In genomic region chr3:194194051-194194756, GRCh38 we compare ENCODE assay signal across 18 cellular contexts. TPM values are rescaled to one million over a fixed set of nuclear protein-coding genes. Genes with fewer than 3 reads are reported as not detected.
DNase-seq lines count a peak whose midpoint lies in the region; ATAC-seq and TF ChIP-seq lines count a peak whose summit lies in the region.
"Had no signal": no experiment of that assay in that cellular context is flagged by ENCODE, and none has a peak within 500 bp of the region (broad histone marks: within the 10 kb centered on the region; RNA-seq: fewer than 3 reads in every experiment).

No MANE protein-coding gene starts in this region.

- H3K9me3 ChIP-seq in tibial artery: no peaks in the 10 kb centered on the region
- H3K9me3 ChIP-seq: esophagus muscularis mucosa had no signal

- peaks cover 17% of the 10 kb centered on the region for H3K4me1 Mint-ChIP-seq in activated CD4-positive, alpha-beta T cell treated with anti-CD3 and anti-CD28 coated beads, Interleukin-2, amount 10 ng/mL, durations not matched to agents 7 days and 5 days
- peaks cover 41% of the 10 kb centered on the region for H3K4me1 Mint-ChIP-seq in activated T-helper 1 cell treated with anti-CD3 and anti-CD28 coated beads, Interleukin-12 subunit alpha, Interleukin-12 subunit beta, Interleukin-2, Interleukin-4 antibody, amounts not matched to agents 30 ng/mL and 10 ng/mL and 1 ng/mL, durations not matched to agents 14 hours and 24 hours and 36 hours (ENCODE audit: low read depth)
- H3K4me1 Mint-ChIP-seq in stimulated activated memory B cell treated with anti-CD40 and anti-IgM and Interleukin-4, amounts not matched to agents 10 μg/mL and 1 μg/mL and 100 μg/mL, for 72 hours: peaks cover 25% of the 10 kb centered on the region

- H3K36me3 Mint-ChIP-seq in activated CD4-positive, alpha-beta T cell treated with anti-CD3 and anti-CD28 coated beads, Interleukin-2, amount 10 ng/mL, durations not matched to agents 7 days and 5 days (ENCODE audit: low read depth): no peaks in the 10 kb centered on the region
- peaks cover 12% of the 10 kb centered on the region for H3K36me3 Mint-ChIP-seq in activated T-helper 1 cell treated with anti-CD3 and anti-CD28 coated beads, Interleukin-12 subunit alpha, Interleukin-12 subunit beta, Interleukin-2, Interleukin-4 antibody, amounts not matched to agents 30 ng/mL and 10 ng/mL and 1 ng/mL, durations not matched to agents 14 hours and 24 hours and 36 hours (ENCODE audit: low read depth)
- no peaks in the 10 kb centered on the region for H3K36me3 Mint-ChIP-seq in stimulated activated memory B cell treated with anti-CD40 and anti-IgM and Interleukin-4, amounts not matched to agents 10 μg/mL and 1 μg/mL and 100 μg/mL, for 72 hours
- H3K36me3 Mint-ChIP-seq: activated naive CD4-positive, alpha-beta T cell treated with anti-CD3 and anti-CD28 coated beads, Interleukin-2, amount 50 U/mL, for 72 hours had no signal

- peak; percentile 15 for DNase-seq in activated CD4-positive, alpha-beta T cell treated with anti-CD3 and anti-CD28 coated beads, Interleukin-2, amount 10 ng/mL, durations not matched to agents 7 days and 5 days
- DNase-seq in activated CD4-positive, alpha-beta T cell treated with anti-CD3 and anti-CD28 coated beads for 48 hours: no peak
- DNase-seq in activated T-helper 1 cell treated with anti-CD3 and anti-CD28 coated beads, Interleukin-12 subunit alpha, Interleukin-12 subunit beta, Interleukin-2, Interleukin-4 antibody, amounts not matched to agents 30 ng/mL and 10 ng/mL and 1 ng/mL, durations not matched to agents 14 hours and 24 hours and 36 hours (ENCODE audit: low spot score): peak; percentile 15
- no peak for DNase-seq in tibial artery
- DNase-seq: activated CD4-positive, alpha-beta T cell treated with anti-CD3 and anti-CD28 coated beads, Interleukin-2, amount 50 U/mL, for 4 hours; DMS 273 treated with DMSO at 0.1 percent for 48 hours; H9; hypothalamus; NCI-H146; NCI-H748 treated with DMSO at 0.1 percent for 48 hours; spleen had no signal

- CTCF ChIA-PET in activated CD4-positive, alpha-beta T cell treated with anti-CD3 and anti-CD28 coated beads, Interleukin-2, amount 10 ng/mL, durations not matched to agents 7 days and 5 days (lab: Charles Lee): no interaction called here

- ATAC-seq in HG03432 (IDR thresholded peaks at IDR 0.05; ENCODE audit: unreplicated experiment) (peak; percentile 67), GM21529 (IDR thresholded peaks at IDR 0.05; ENCODE audit: unreplicated experiment) (no peak), SK-N-SH treated with all-trans-retinoic acid at 6 μM for 48 hours (no peak)
- peak; percentile 87 for ATAC-seq in stimulated activated memory B cell treated with anti-CD40 and anti-IgM and Interleukin-4, amounts not matched to agents 10 μg/mL and 1 μg/mL and 100 μg/mL, for 72 hours

- peaks cover 2% of the 10 kb centered on the region for H3K9me3 Mint-ChIP-seq in activated CD4-positive, alpha-beta T cell treated with anti-CD3 and anti-CD28 coated beads, Interleukin-2, amount 10 ng/mL, durations not matched to agents 7 days and 5 days
- peaks cover 10% of the 10 kb centered on the region for H3K9me3 Mint-ChIP-seq in activated T-helper 1 cell treated with anti-CD3 and anti-CD28 coated beads, Interleukin-12 subunit alpha, Interleukin-12 subunit beta, Interleukin-2, Interleukin-4 antibody, amounts not matched to agents 30 ng/mL and 10 ng/mL and 1 ng/mL, durations not matched to agents 14 hours and 24 hours and 36 hours
- no peaks in the 10 kb centered on the region for H3K9me3 Mint-ChIP-seq in stimulated activated memory B cell treated with anti-CD40 and anti-IgM and Interleukin-4, amounts not matched to agents 10 μg/mL and 1 μg/mL and 100 μg/mL, for 72 hours
- H3K9me3 Mint-ChIP-seq: H9 had no signal

- peaks cover 11% of the 10 kb centered on the region for H3K27me3 Mint-ChIP-seq in activated CD4-positive, alpha-beta T cell treated with anti-CD3 and anti-CD28 coated beads, Interleukin-2, amount 10 ng/mL, durations not matched to agents 7 days and 5 days
- peaks cover 3% of the 10 kb centered on the region for H3K27me3 Mint-ChIP-seq in activated T-helper 1 cell treated with anti-CD3 and anti-CD28 coated beads, Interleukin-12 subunit alpha, Interleukin-12 subunit beta, Interleukin-2, Interleukin-4 antibody, amounts not matched to agents 30 ng/mL and 10 ng/mL and 1 ng/mL, durations not matched to agents 14 hours and 24 hours and 36 hours (ENCODE audit: insufficient read depth)
- no peaks in the 10 kb centered on the region for H3K27me3 Mint-ChIP-seq in stimulated activated memory B cell treated with anti-CD40 and anti-IgM and Interleukin-4, amounts not matched to agents 10 μg/mL and 1 μg/mL and 100 μg/mL, for 72 hours

- H3K27me3 ChIP-seq in tibial artery: peaks cover 0 to 12% of the 10 kb centered on the region in 2 donors
- H3K27me3 ChIP-seq: esophagus muscularis mucosa had no signal

- no peak overlapping the region for H3K4me3 ChIP-seq in tibial artery
- H3K4me3 ChIP-seq: esophagus muscularis mucosa, SK-N-MC, spleen had no signal

- intact Hi-C loops in activated T-helper 1 cell treated with anti-CD3 and anti-CD28 coated beads, Interleukin-12 subunit alpha, Interleukin-12 subunit beta, Interleukin-2, Interleukin-4 antibody, amounts not matched to agents 30 ng/mL and 10 ng/mL and 1 ng/mL, durations not matched to agents 14 hours and 24 hours and 36 hours (cut with micrococcal nuclease): no loop called here
- intact Hi-C loops in tibial artery (cut with DNase I; ENCODE audit: low total_unique reads): no loop called here

- TF ChIP-seq CTCF in tibial artery (IDR thresholded peaks at IDR 0.05): no peak

- H3K36me3 ChIP-seq in tibial artery: no peaks in the 10 kb centered on the region
- H3K36me3 ChIP-seq: esophagus muscularis mucosa, spleen had no signal

- no peak overlapping the region for H3K4me3 Mint-ChIP-seq in activated CD4-positive, alpha-beta T cell treated with anti-CD3 and anti-CD28 coated beads, Interleukin-2, amount 10 ng/mL, durations not matched to agents 7 days and 5 days
- peak overlapping the region; percentile 20 for H3K4me3 Mint-ChIP-seq in activated T-helper 1 cell treated with anti-CD3 and anti-CD28 coated beads, Interleukin-12 subunit alpha, Interleukin-12 subunit beta, Interleukin-2, Interleukin-4 antibody, amounts not matched to agents 30 ng/mL and 10 ng/mL and 1 ng/mL, durations not matched to agents 14 hours and 24 hours and 36 hours
- peak overlapping the region; percentile 49 for H3K4me3 Mint-ChIP-seq in stimulated activated memory B cell treated with anti-CD40 and anti-IgM and Interleukin-4, amounts not matched to agents 10 μg/mL and 1 μg/mL and 100 μg/mL, for 72 hours
- H3K4me3 Mint-ChIP-seq: H9 had no signal

- POLR2A ChIA-PET in activated CD4-positive, alpha-beta T cell treated with anti-CD3 and anti-CD28 coated beads, Interleukin-2, amount 10 ng/mL, durations not matched to agents 7 days and 5 days (lab: Charles Lee): no interaction called here

- H3K27ac ChIP-seq in tibial artery: no peak overlapping the region
- H3K27ac ChIP-seq: esophagus muscularis mucosa, SK-N-MC, spleen had no signal

- H3K4me1 ChIP-seq in tibial artery: peaks cover 0 to 5% (median 0%) of the 10 kb centered on the region in 4 donors

- H3K27ac Mint-ChIP-seq in activated CD4-positive, alpha-beta T cell treated with anti-CD3 and anti-CD28 coated beads, Interleukin-2, amount 10 ng/mL, durations not matched to agents 7 days and 5 days: no peak overlapping the region
- H3K27ac Mint-ChIP-seq in activated T-helper 1 cell treated with anti-CD3 and anti-CD28 coated beads, Interleukin-12 subunit alpha, Interleukin-12 subunit beta, Interleukin-2, Interleukin-4 antibody, amounts not matched to agents 30 ng/mL and 10 ng/mL and 1 ng/mL, durations not matched to agents 14 hours and 24 hours and 36 hours: peak overlapping the region; percentile 70
- H3K27ac Mint-ChIP-seq in stimulated activated memory B cell treated with anti-CD40 and anti-IgM and Interleukin-4, amounts not matched to agents 10 μg/mL and 1 μg/mL and 100 μg/mL, for 72 hours: peak overlapping the region; percentile 64
- H3K27ac Mint-ChIP-seq: H9 had no signal

TF ChIP-seq in SK-N-SH treated with all-trans-retinoic acid at 6 μM for 48 hours, 23 proteins besides CTCF, POLR2A, EP300 and RAD21 (continues in another document):
- TF ChIP-seq PATZ1 (CRISPR knock-in tag; IDR thresholded peaks at IDR 0.05; ENCODE audit: borderline replicate concordance) (no peak), ARNTL (CRISPR knock-in tag; IDR thresholded peaks at IDR 0.05; ENCODE audit: borderline replicate concordance, low read depth) (no peak), ZNF70 (CRISPR knock-in tag; IDR thresholded peaks at IDR 0.05) (no peak), SNAI2 (CRISPR knock-in tag; IDR thresholded peaks at IDR 0.05) (no peak)
- TF ChIP-seq, protein P1, sequence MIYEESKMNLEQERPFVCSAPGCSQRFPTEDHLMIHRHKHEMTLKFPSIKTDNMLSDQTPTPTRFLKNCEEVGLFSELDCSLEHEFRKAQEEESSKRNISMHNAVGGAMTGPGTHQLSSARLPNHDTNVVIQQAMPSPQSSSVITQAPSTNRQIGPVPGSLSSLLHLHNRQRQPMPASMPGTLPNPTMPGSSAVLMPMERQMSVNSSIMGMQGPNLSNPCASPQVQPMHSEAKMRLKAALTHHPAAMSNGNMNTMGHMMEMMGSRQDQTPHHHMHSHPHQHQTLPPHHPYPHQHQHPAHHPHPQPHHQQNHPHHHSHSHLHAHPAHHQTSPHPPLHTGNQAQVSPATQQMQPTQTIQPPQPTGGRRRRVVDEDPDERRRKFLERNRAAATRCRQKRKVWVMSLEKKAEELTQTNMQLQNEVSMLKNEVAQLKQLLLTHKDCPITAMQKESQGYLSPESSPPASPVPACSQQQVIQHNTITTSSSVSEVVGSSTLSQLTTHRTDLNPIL (CRISPR knock-in tag; IDR thresholded peaks at IDR 0.05; ENCODE audit: low read depth): no peak

RNA-seq across cellular contexts. Expression of gene HES1, which starts 58.3 kb away (rescaled TPM):
- total RNA-seq in activated CD4-positive, alpha-beta T cell treated with anti-CD3 and anti-CD28 coated beads, Interleukin-2, amount 10 ng/mL, durations not matched to agents 7 days and 5 days: 1 to 10 TPM; 2.4 to 2.7 TPM
- 2.5 and 2.6 TPM in 2 replicates for total RNA-seq in activated T-helper 1 cell treated with anti-CD3 and anti-CD28 coated beads, Interleukin-12 subunit alpha, Interleukin-12 subunit beta, Interleukin-2, Interleukin-4 antibody, amounts not matched to agents 30 ng/mL and 10 ng/mL and 1 ng/mL, durations not matched to agents 14 hours and 24 hours and 36 hours

Comparison
In these comparisons a context has a peak if more than half of its experiments do, and no peak if none do; other contexts are left out.
1. DNase-seq: peak in activated CD4-positive, alpha-beta T cell treated with anti-CD3 and anti-CD28 coated beads, Interleukin-2, amount 10 ng/mL, durations not matched to agents 7 days and 5 days (single experiment) and activated T-helper 1 cell treated with anti-CD3 and anti-CD28 coated beads, Interleukin-12 subunit alpha, Interleukin-12 subunit beta, Interleukin-2, Interleukin-4 antibody, amounts not matched to agents 30 ng/mL and 10 ng/mL and 1 ng/mL, durations not matched to agents 14 hours and 24 hours and 36 hours (single experiment); none in activated CD4-positive, alpha-beta T cell treated with anti-CD3 and anti-CD28 coated beads for 48 hours (single experiment) and tibial artery (0 of 2).
2. ATAC-seq: peak in HG03432 (single experiment) and stimulated activated memory B cell treated with anti-CD40 and anti-IgM and Interleukin-4, amounts not matched to agents 10 μg/mL and 1 μg/mL and 100 μg/mL, for 72 hours (single experiment); none in GM21529 (single experiment) and SK-N-SH treated with all-trans-retinoic acid at 6 μM for 48 hours (single experiment).